Comparison of ENCODE assay signal across 19 cellular contexts in genomic region chr18:24228661-24229053, GRCh38.
DNase-seq lines count a peak whose midpoint lies in the region; ATAC-seq, FAIRE-seq and TF ChIP-seq lines count a peak whose summit lies in the region.
"Had no signal": no experiment of that assay in that cellular context is flagged by ENCODE, and none has a peak within 500 bp of the region (broad histone marks: within the 10 kb centered on the region; RNA-seq: fewer than 3 reads in every experiment).

No MANE protein-coding gene starts in this region.

- H3K79me2 ChIP-seq in PC-3 (ENCODE audit: low read length): peaks cover 14% of the 10 kb centered on the region

- intact Hi-C loops in PC-3 (cut with micrococcal nuclease): no loop called here
- intact Hi-C loops in mucosa of descending colon (cut with DNase I, micrococcal nuclease): no loop called here
- intact Hi-C loops in stomach (cut with DNase I; ENCODE audit: low total_unique reads): no loop called here

- no peak for FAIRE-seq in A549 (lab: Jason Lieb, UNC)
- FAIRE-seq in bronchial epithelial cell (lab: Jason Lieb, UNC): peak; percentile 13
- FAIRE-seq: islet of Langerhans had no signal

- no peaks in the 10 kb centered on the region for H3K9me2 ChIP-seq in PC-3 (replicated peaks; ENCODE audit: low read length)

- H3K4me1 Mint-ChIP-seq in activated CD8-positive, alpha-beta memory T cell treated with anti-CD3 and anti-CD28 coated beads, Interleukin-2, amount 10 ng/mL, durations not matched to agents 7 days and 5 days: no peaks in the 10 kb centered on the region

- no TSS peak for BruUV-seq in PC-3 (replicated peaks; lab: Mats Ljungman, UMichigan)

- CTCF ChIA-PET in A549 (lab: Yijun Ruan, JAX) (no interaction called here), PC-3 (lab: Charles Lee) (no interaction called here)
- CTCF ChIA-PET in activated CD8-positive, alpha-beta memory T cell treated with anti-CD3 and anti-CD28 coated beads, Interleukin-2, amount 10 ng/mL, durations not matched to agents 7 days and 5 days (lab: Charles Lee): no interaction called here

- H3K27ac Mint-ChIP-seq in activated CD8-positive, alpha-beta memory T cell treated with anti-CD3 and anti-CD28 coated beads, Interleukin-2, amount 10 ng/mL, durations not matched to agents 7 days and 5 days: no peak overlapping the region
- H3K27ac Mint-ChIP-seq: activated naive CD8-positive, alpha-beta T cell had no signal

- no peaks in the 10 kb centered on the region for H3K36me3 ChIP-seq in PC-3 (ENCODE audit: low read depth, low read length)
- no peaks in the 10 kb centered on the region for H3K36me3 ChIP-seq in bronchial epithelial cell (ENCODE audit: control insufficient read depth, insufficient read depth, low read length)
- no peaks in the 10 kb centered on the region for H3K36me3 ChIP-seq in mucosa of descending colon (ENCODE audit: low read depth)
- H3K36me3 ChIP-seq in SJCRH30: no peaks in the 10 kb centered on the region
- H3K36me3 ChIP-seq in stomach: peaks cover 0 to 11% (median 5%) of the 10 kb centered on the region in 4 donors
- H3K36me3 ChIP-seq: cardiac muscle cell had no signal

- H3F3A ChIP-seq in PC-3 (ENCODE audit: low read length, unreplicated experiment): peaks cover 13% of the 10 kb centered on the region

- H3K4me2 ChIP-seq in A549 (peak overlapping the region; percentile 34; the same call in 2 of the 3 replicates), PC-3 (ENCODE audit: low read length) (peak overlapping the region; percentile 69)

- no peaks in the 10 kb centered on the region for H3K9me3 Mint-ChIP-seq in activated CD8-positive, alpha-beta memory T cell treated with anti-CD3 and anti-CD28 coated beads, Interleukin-2, amount 10 ng/mL, durations not matched to agents 7 days and 5 days (ENCODE audit: low read depth)
- H3K9me3 Mint-ChIP-seq: nephron had no signal

- peak; percentile 59 to 63; a peak in 5 of 6 replicates for ATAC-seq in A549
- ATAC-seq in PC-3: peak; percentile 56
- ATAC-seq in mucosa of descending colon: peak; percentile 61
- no peak for ATAC-seq in activated CD8-positive, alpha-beta memory T cell treated with anti-CD3 and anti-CD28 coated beads, Interleukin-2, amount 10 ng/mL, durations not matched to agents 7 days and 5 days
- ATAC-seq: psoas muscle had no signal

- H3K27ac ChIP-seq in A549 (peak overlapping the region in 1 of 2 experiments; percentile 13; a peak in 1 of 6 replicates), PC-3 (ENCODE audit: low read length) (peak overlapping the region; percentile 92), SJCRH30 (no peak overlapping the region), stomach (peak overlapping the region in 1 of 5 donors; percentile 1)
- H3K27ac ChIP-seq: cardiac muscle cell, psoas muscle, thyroid gland had no signal

- TF ChIP-seq CTCF in A549 (IDR thresholded peaks at IDR 0.05): no peak
- TF ChIP-seq CTCF in PC-3 (conservative IDR thresholded peaks at IDR 0.05; ENCODE audit: low read depth, low read length): no peak
- TF ChIP-seq CTCF in bronchial epithelial cell (IDR thresholded peaks at IDR 0.05; ENCODE audit: insufficient read depth, low read length, severe bottlenecking): no peak
- TF ChIP-seq CTCF in mucosa of descending colon (IDR thresholded peaks at IDR 0.05): no peak
- TF ChIP-seq CTCF in stomach (IDR thresholded peaks at IDR 0.05): no peak

- H3K4me1 ChIP-seq in A549 (peaks cover 36% of the 10 kb centered on the region), PC-3 (ENCODE audit: insufficient read depth, low read length) (peaks cover 53% of the 10 kb centered on the region), mucosa of descending colon (ENCODE audit: low read depth) (peaks cover 10% of the 10 kb centered on the region), SJCRH30 (no peaks in the 10 kb centered on the region), stomach (peaks cover 9 to 42% (median 25%) of the 10 kb centered on the region in 4 donors)
- H3K4me1 ChIP-seq: thyroid gland had no signal

- H3K9me3 ChIP-seq in A549 (no peaks in the 10 kb centered on the region), PC-3 (ENCODE audit: low read length) (no peaks in the 10 kb centered on the region), mucosa of descending colon (no peaks in the 10 kb centered on the region), SJCRH30 (replicated peaks) (no peaks in the 10 kb centered on the region), stomach (no peaks in the 10 kb centered on the region)
- H3K9me3 ChIP-seq: heart right ventricle, psoas muscle, thyroid gland had no signal

- H3K9ac ChIP-seq in PC-3 (ENCODE audit: low read length): peak overlapping the region; percentile 54

- no peaks in the 10 kb centered on the region for H4K20me1 ChIP-seq in PC-3 (ENCODE audit: low read length)

- TF ChIP-seq POLR2A in A549 (IDR thresholded peaks at IDR 0.05; ENCODE audit: low read length) (no peak), stomach (IDR thresholded peaks at IDR 0.05) (no peak)

- H3K36me3 Mint-ChIP-seq in activated CD8-positive, alpha-beta memory T cell treated with anti-CD3 and anti-CD28 coated beads, Interleukin-2, amount 10 ng/mL, durations not matched to agents 7 days and 5 days: no peaks in the 10 kb centered on the region
- H3K36me3 Mint-ChIP-seq: activated naive CD8-positive, alpha-beta T cell had no signal

- TF ChIP-seq EP300 in A549 (IDR thresholded peaks at IDR 0.05) (no peak), stomach (IDR thresholded peaks at IDR 0.05) (no peak)

- 66% methylated on average over 6 of the region's 6 CpGs for WGBS in A549 (ENCODE audit: missing lambda C conversion rate)
- 85 to 95% (median 92%) methylated on average over 6 of the region's 6 CpGs for WGBS in stomach, 5 donors

- DNase-seq in A549 (ENCODE audit: low read depth in 1 of 2, low spot score in 1 of 2) (peak in 1 of 2 experiments; percentile 11), PC-3 (peak; percentile 70), bronchial epithelial cell (ENCODE audit: low read depth) (no peak), mucosa of descending colon (peak in 1 of 3 donors; percentile 14), NCI-H345 treated with DMSO at 0.1 percent for 48 hours (lab: John Stamatoyannopoulos, UW; ENCODE audit: unreplicated experiment) (no peak), SJCRH30 (no peak), stomach (no peak)
- no peak for DNase-seq in activated CD8-positive, alpha-beta memory T cell treated with anti-CD3 and anti-CD28 coated beads, Interleukin-2, amount 10 ng/mL, durations not matched to agents 7 days and 5 days
- DNase-seq: activated CD4-positive, CD25-positive, alpha-beta regulatory T cell; C1 segment of cervical spinal cord; heart right ventricle; NCI-H2081; psoas muscle; stimulated activated CD4-positive, alpha-beta T cell treated with anti-CD3 and anti-CD28 coated beads, Interleukin-12 subunit alpha, Interleukin-12 subunit beta, amount 100 ng/mL, for 4 hours; thyroid gland had no signal

- H3K27me3 Mint-ChIP-seq in activated CD8-positive, alpha-beta memory T cell treated with anti-CD3 and anti-CD28 coated beads, Interleukin-2, amount 10 ng/mL, durations not matched to agents 7 days and 5 days: peaks cover 57% of the 10 kb centered on the region

- H3K4me3 ChIP-seq in A549 (no peak overlapping the region), PC-3 (ENCODE audit: low read length) (peak overlapping the region; percentile 10; the same call in 1 of the 2 replicates), bronchial epithelial cell (ENCODE audit: low read depth, low read length) (no peak overlapping the region), mucosa of descending colon (no peak overlapping the region), SJCRH30 (no peak overlapping the region), stomach (no peak overlapping the region)
- H3K4me3 ChIP-seq: cardiac muscle cell, heart right ventricle, psoas muscle, thyroid gland had no signal

- H3K27me3 ChIP-seq in PC-3 (ENCODE audit: low read length) (no peaks in the 10 kb centered on the region), bronchial epithelial cell (ENCODE audit: control insufficient read depth, insufficient read depth, low read length) (no peaks in the 10 kb centered on the region), SJCRH30 (no peaks in the 10 kb centered on the region), stomach (no peaks in the 10 kb centered on the region)
- H3K27me3 ChIP-seq: heart right ventricle, thyroid gland had no signal

- no peak overlapping the region for H3K4me3 Mint-ChIP-seq in activated CD8-positive, alpha-beta memory T cell treated with anti-CD3 and anti-CD28 coated beads, Interleukin-2, amount 10 ng/mL, durations not matched to agents 7 days and 5 days
- H3K4me3 Mint-ChIP-seq: activated naive CD8-positive, alpha-beta T cell; nephron had no signal

- POLR2A ChIA-PET in A549 (lab: Yijun Ruan, JAX) (interaction anchor here (1.4 kb wide), 1 partner anchor 90 kb away, joined by 3 read pairs; the partner anchor contains the start of gene CABYR), PC-3 (lab: Charles Lee; ENCODE audit: unreplicated experiment) (no interaction called here)

- no peak for TF ChIP-seq RAD21 in A549 (conservative IDR thresholded peaks at IDR 0.05 in 1 of 2, IDR thresholded peaks at IDR 0.05 in 1 of 2)

- H2AFZ ChIP-seq in PC-3 (ENCODE audit: low read length): no peak overlapping the region

TF ChIP-seq in A549, 52 proteins besides CTCF, POLR2A, EP300 and RAD21 (continues in another document):
- no peak for TF ChIP-seq MYC (IDR thresholded peaks at IDR 0.05; ENCODE audit: borderline replicate concordance, low read length)
- no peak for TF ChIP-seq RARB (CRISPR knock-in tag; IDR thresholded peaks at IDR 0.05)
- no peak for TF ChIP-seq FOXS1 (CRISPR knock-in tag; IDR thresholded peaks at IDR 0.05)
- no peak for TF ChIP-seq MAFK (IDR thresholded peaks at IDR 0.05; ENCODE audit: partially characterized antibody)
- no peak for TF ChIP-seq BHLHE40 (IDR thresholded peaks at IDR 0.05; ENCODE audit: low read depth, low read length)
- TF ChIP-seq SMC3 (IDR thresholded peaks at IDR 0.05): no peak
- no peak for TF ChIP-seq PHF8 (IDR thresholded peaks at IDR 0.05; ENCODE audit: borderline replicate concordance, low read depth)
- no peak for TF ChIP-seq CHD2 (IDR thresholded peaks at IDR 0.05; ENCODE audit: low read length, partially characterized antibody)
- no peak for TF ChIP-seq CEBPB (IDR thresholded peaks at IDR 0.05)
- no peak for TF ChIP-seq TFCP2L1 (CRISPR knock-in tag; IDR thresholded peaks at IDR 0.05)
- no peak for TF ChIP-seq NFE2L2 (conservative IDR thresholded peaks at IDR 0.05; ENCODE audit: low read length)
- TF ChIP-seq RCOR1 (IDR thresholded peaks at IDR 0.05; ENCODE audit: low read depth, low read length): no peak
- TF ChIP-seq BCL3 (IDR thresholded peaks at IDR 0.05): no peak
